ENCODE assay signal across 10 cellular contexts in genomic region chr17:19369846-19370492, GRCh38. TPM values are rescaled to one million over a fixed set of nuclear protein-coding genes. Genes with fewer than 3 reads are reported as not detected.
DNase-seq lines count a peak whose midpoint lies in the region; ATAC-seq and TF ChIP-seq lines count a peak whose summit lies in the region.
"Had no signal": no experiment of that assay in that cellular context is flagged by ENCODE, and none has a peak within 500 bp of the region (broad histone marks: within the 10 kb centered on the region; RNA-seq: fewer than 3 reads in every experiment).

No MANE protein-coding gene starts in this region.

- no peaks in the 10 kb centered on the region for H3K36me3 Mint-ChIP-seq in activated naive CD4-positive, alpha-beta T cell treated with anti-CD3 and anti-CD28 coated beads, Interleukin-2, amount 50 U/mL, for 24 hours
- no peaks in the 10 kb centered on the region for H3K36me3 Mint-ChIP-seq in glutamatergic neuron (ENCODE audit: unreplicated experiment)

- peak overlapping the region; percentile 56 for H3K4me3 Mint-ChIP-seq in activated naive CD4-positive, alpha-beta T cell treated with anti-CD3 and anti-CD28 coated beads, Interleukin-2, amount 50 U/mL, for 24 hours
- H3K4me3 Mint-ChIP-seq in glutamatergic neuron (ENCODE audit: unreplicated experiment) = peak overlapping the region; percentile 55

- H3K27ac ChIP-seq in upper lobe of left lung = peak overlapping the region; percentile 9 to 81 (median 46)
- H3K27ac ChIP-seq: brain microvascular endothelial cell had no signal

- H3K27me3 ChIP-seq in upper lobe of left lung = no peaks in the 10 kb centered on the region
- H3K27me3 ChIP-seq: BE2C, brain microvascular endothelial cell had no signal

- peaks cover 34% of the 10 kb centered on the region for H3K4me1 Mint-ChIP-seq in activated naive CD4-positive, alpha-beta T cell treated with anti-CD3 and anti-CD28 coated beads, Interleukin-2, amount 50 U/mL, for 24 hours
- peaks cover 12% of the 10 kb centered on the region for H3K4me1 Mint-ChIP-seq in glutamatergic neuron (ENCODE audit: low read depth, unreplicated experiment)

- no peaks in the 10 kb centered on the region for H3K36me3 ChIP-seq in upper lobe of left lung
- H3K36me3 ChIP-seq: BE2C, brain microvascular endothelial cell had no signal

- no peak overlapping the region for H3K4me3 ChIP-seq in upper lobe of left lung

- no peaks in the 10 kb centered on the region for H3K9me3 ChIP-seq in upper lobe of left lung
- H3K9me3 ChIP-seq: BE2C had no signal

- TF ChIP-seq EP300 in upper lobe of left lung (IDR thresholded peaks at IDR 0.05) = peak in 2 of 4 donors; percentile 86 to 89

- DNase-seq in activated naive CD4-positive, alpha-beta T cell treated with Interleukin-2 at 50 U/mL for 16 hours = no peak
- DNase-seq in glutamatergic neuron = no peak
- DNase-seq in upper lobe of left lung = peak in 1 of 2 donors; percentile 37
- DNase-seq in HUDEP-2 (lab: John Stamatoyannopoulos, UW; ENCODE audit: unreplicated experiment in 76 of 76) = no peak
- DNase-seq: BE2C, brain microvascular endothelial cell, GOT3, NCI-H2081 treated with DMSO at 0.1 percent for 48 hours had no signal

- no peaks in the 10 kb centered on the region for H3K9me3 Mint-ChIP-seq in activated naive CD4-positive, alpha-beta T cell treated with anti-CD3 and anti-CD28 coated beads, Interleukin-2, amount 50 U/mL, for 24 hours
- H3K9me3 Mint-ChIP-seq in glutamatergic neuron (ENCODE audit: unreplicated experiment) = peaks cover 7% of the 10 kb centered on the region

- WGBS in upper lobe of left lung, 2 donors = 47 to 70% methylated on average over 10 to 12 of the region's 12 CpGs

- TF ChIP-seq CTCF in glutamatergic neuron (IDR thresholded peaks at IDR 0.05; ENCODE audit: partially characterized antibody, unreplicated experiment) = no peak
- no peak for TF ChIP-seq CTCF in upper lobe of left lung (IDR thresholded peaks at IDR 0.05)

- peaks cover 21 to 42% (median 31%) of the 10 kb centered on the region in 4 donors for H3K4me1 ChIP-seq in upper lobe of left lung
- H3K4me1 ChIP-seq: BE2C had no signal

- H3K27me3 Mint-ChIP-seq in activated naive CD4-positive, alpha-beta T cell treated with anti-CD3 and anti-CD28 coated beads, Interleukin-2, amount 50 U/mL, for 24 hours = peaks cover 2% of the 10 kb centered on the region
- H3K27me3 Mint-ChIP-seq in glutamatergic neuron (ENCODE audit: unreplicated experiment) = peaks cover 3% of the 10 kb centered on the region

- TF ChIP-seq POLR2A in upper lobe of left lung (IDR thresholded peaks at IDR 0.05) = no peak

- H3K27ac Mint-ChIP-seq in activated naive CD4-positive, alpha-beta T cell treated with anti-CD3 and anti-CD28 coated beads, Interleukin-2, amount 50 U/mL, for 24 hours = no peak overlapping the region
- peak overlapping the region; percentile 75 for H3K27ac Mint-ChIP-seq in glutamatergic neuron (ENCODE audit: unreplicated experiment)

- peak; percentile 27 to 74 for ATAC-seq in upper lobe of left lung (ENCODE audit: low FRiP score in 2 of 2)
- no peak for ATAC-seq in GM19467 (IDR thresholded peaks at IDR 0.05; ENCODE audit: unreplicated experiment)

RNA-seq across cellular contexts. Expression of gene B9D1, which starts 7.4 kb away (rescaled TPM):
- total RNA-seq in glutamatergic neuron (ENCODE audit: unreplicated experiment) (7.8 TPM), upper lobe of left lung (10 to 100 TPM; 11.7 to 52.4 (median 17.5) TPM)

RNA-seq across cellular contexts. Expression of gene MAPK7, which starts 8.3 kb away (rescaled TPM):
- total RNA-seq in glutamatergic neuron (ENCODE audit: unreplicated experiment) = 70.6 TPM
- 10 to 100 TPM; 20.1 to 77.2 (median 37.6) TPM for total RNA-seq in upper lobe of left lung

RNA-seq across cellular contexts. Expression of gene MFAP4, which starts 17.0 kb away (rescaled TPM):
- 37.7 TPM for total RNA-seq in glutamatergic neuron (ENCODE audit: unreplicated experiment)
- 100 to 1,000 TPM in 4 of 6 donors, 10 to 100 TPM in 2; 24.1 to 280 (median 175) TPM for total RNA-seq in upper lobe of left lung

RNA-seq across cellular contexts. Expression of gene RNF112, which starts 41.1 kb away (rescaled TPM):
- total RNA-seq in glutamatergic neuron (ENCODE audit: unreplicated experiment) (8.6 TPM), upper lobe of left lung (1 to 10 TPM in 4 of 6 donors, under 1 TPM in 2; 0.69 to 6.3 (median 2.1) TPM)
